ENCODE assay signal across 28 cellular contexts in genomic region chr6:3250278-3250677, GRCh38. TPM values are rescaled to one million over a fixed set of nuclear protein-coding genes. Genes with fewer than 3 reads are reported as not detected.
DNase-seq lines count a peak whose midpoint lies in the region; ATAC-seq and TF ChIP-seq lines count a peak whose summit lies in the region.
"Had no signal": no experiment of that assay in that cellular context is flagged by ENCODE, and none has a peak within 500 bp of the region (broad histone marks: within the 10 kb centered on the region; RNA-seq: fewer than 3 reads in every experiment).

No MANE protein-coding gene starts in this region.

- no peak overlapping the region for H3K56ac ChIP-seq in IMR-90 (ENCODE audit: extremely low read depth, insufficient read depth, low read length)

- H3K4me1 Mint-ChIP-seq in endothelial cell (ENCODE audit: unreplicated experiment) (peaks cover 2% of the 10 kb centered on the region), neural progenitor cell (peaks cover 58% of the 10 kb centered on the region)

- no peak overlapping the region for H3K18ac ChIP-seq in IMR-90 (ENCODE audit: low read depth, low read length)

- 84% methylated on average over 7 of the region's 8 CpGs; no CpG with 5 or more reads in 1 of the 2 experiments for WGBS in IMR-90 (ENCODE audit: extremely low coverage in 2 of 2, insufficient read length in 1 of 2), 2 experiments
- 88% methylated on average over 8 of the region's 8 CpGs for WGBS in SK-N-SH (ENCODE audit: low lambda C conversion rate)

- H3K9me2 ChIP-seq in SK-N-SH: no peaks in the 10 kb centered on the region

- H2BK20ac ChIP-seq in IMR-90 (ENCODE audit: low read depth, low read length): no peak overlapping the region; the same call in 1 of the 2 replicates

- H3K9me1 ChIP-seq in IMR-90 (ENCODE audit: insufficient read depth, low read length): peaks cover 10% of the 10 kb centered on the region

- TF ChIP-seq RAD21 in IMR-90 (IDR thresholded peaks at IDR 0.05; ENCODE audit: low read length) (no peak), SK-N-SH (IDR thresholded peaks at IDR 0.05; ENCODE audit: low read length) (no peak)

- peak overlapping the region; percentile 34 for H2AK9ac ChIP-seq in IMR-90 (replicated peaks; ENCODE audit: low read depth, low read length, poor library complexity)

- intact Hi-C loops in IMR-90 (cut with micrococcal nuclease): no loop called here

- H2BK15ac ChIP-seq in IMR-90 (ENCODE audit: low read depth, low read length): peak overlapping the region; percentile 20; the same call in 1 of the 3 replicates

- CTCF ChIA-PET in IMR-90 (lab: Yijun Ruan, JAX) (interaction anchor here (2.4 kb wide), 1 partner anchor 93 kb away, joined by 11 read pairs; the partner anchor contains the start of gene TUBB2A), SK-N-SH (lab: Yijun Ruan, JAX) (interaction anchor here (0.9 to 5.8 kb wide), 13 partner anchors 10 to 183 kb away, joined by 3 to 63 read pairs (median 6); partner anchors contain the start of genes BPHL, PSMG4 and RIPK1)

- H2BK5ac ChIP-seq in IMR-90 (ENCODE audit: low read depth, low read length, poor library complexity, severe bottlenecking): no peak overlapping the region

- in situ Hi-C loops in IMR-90 (cut with MboI; ENCODE audit: low sequenced_read_pairs): loop anchor here (5.0 to 10.0 kb wide), 2 partner anchors 123 to 255 kb away; partner anchors contain the start of gene NQO2

- H3K79me2 ChIP-seq in neural progenitor cell (ENCODE audit: low read depth) (no peaks in the 10 kb centered on the region), SK-N-SH (ENCODE audit: insufficient read depth) (no peaks in the 10 kb centered on the region)

- TF ChIP-seq POLR2A in IMR-90 (IDR thresholded peaks at IDR 0.05; ENCODE audit: low read depth, low read length): no peak
- TF ChIP-seq POLR2A in GM18505 (IDR thresholded peaks at IDR 0.05; ENCODE audit: borderline replicate concordance, extremely low read depth, insufficient read depth, insufficient read length): no peak

- H3K79me1 ChIP-seq in IMR-90 (ENCODE audit: low read depth in 1 of 2, low read length in 2 of 2): no peaks in the 10 kb centered on the region

- ATAC-seq in IMR-90 (ENCODE audit: low read depth) (no peak), HG03045 (IDR thresholded peaks at IDR 0.05; ENCODE audit: unreplicated experiment) (no peak), GM18505 (IDR thresholded peaks at IDR 0.05; ENCODE audit: unreplicated experiment) (no peak)
- ATAC-seq: activated CD4-positive, CD25-positive, alpha-beta regulatory T cell treated with anti-CD3 and anti-CD28 coated beads, Interleukin-2, amount 50 U/mL, for 24 hours; naive thymus-derived CD8-positive, alpha-beta T cell; stimulated activated memory B cell treated with anti-CD40 and anti-IgM and Interleukin-4, amounts not matched to agents 10 μg/mL and 1 μg/mL and 100 μg/mL, for 72 hours; upper lobe of right lung had no signal

- DNase-seq in IMR-90 (peak; percentile 26), SHP77 treated with DMSO at 0.1 percent for 48 hours (lab: John Stamatoyannopoulos, UW) (peak; percentile 73), endothelial cell (ENCODE audit: low spot score) (no peak), neural progenitor cell (ENCODE audit: low spot score) (peak; percentile 54), SK-N-SH (no peak)
- DNase-seq: activated CD4-positive, alpha-beta T cell treated with anti-CD3 and anti-CD28 coated beads, Interleukin-2, amount 50 U/mL, for 48 hours; activated naive CD4-positive, alpha-beta T cell treated with Interleukin-2 at 50 U/mL for 16 hours; Calu3; dermis blood vessel endothelial cell; esophagus squamous epithelium; MM.1S; naive thymus-derived CD8-positive, alpha-beta T cell; NCI-H1417 treated with DMSO at 0.1 percent for 48 hours; NCI-H2171; NCI-H510A treated with DMSO at 0.1 percent for 48 hours; ovary; retina; stimulated activated CD4-positive, alpha-beta T cell treated with anti-CD3 and anti-CD28 coated beads, Interleukin-12 subunit alpha, Interleukin-12 subunit beta, amount 100 ng/mL, for 4 hours; stimulated activated CD4-positive, alpha-beta T cell treated with anti-CD3 and anti-CD28 coated beads, Interleukin-4, amount 100 ng/mL, for 4 hours; T-helper 1 cell; upper lobe of right lung had no signal

- POLR2A ChIA-PET in IMR-90 (lab: Charles Lee; ENCODE audit: unreplicated experiment) (no interaction called here), SK-N-SH (lab: Yijun Ruan, JAX) (interaction anchor here (1.7 to 6.5 kb wide), 2 partner anchors 9 to 20 kb away, joined by 5 to 88 read pairs; no protein-coding TSS in a partner anchor)

- H4K91ac ChIP-seq in IMR-90 (ENCODE audit: insufficient read depth, low read depth, low read length): 0 out of 2 replicates have a peak overlapping the region, but pooled peaks have one; percentile 7

- H3K4me1 ChIP-seq in IMR-90 (ENCODE audit: control insufficient read depth, insufficient read depth, low read length): peaks cover 13% of the 10 kb centered on the region
- H3K4me1 ChIP-seq in neural progenitor cell: peaks cover 38% of the 10 kb centered on the region
- peaks cover 15 to 18% of the 10 kb centered on the region in 2 experiments for H3K4me1 ChIP-seq in SK-N-SH (ENCODE audit: control insufficient read depth in 1 of 2, insufficient read depth in 2 of 2, low read depth in 1 of 2, low read length in 1 of 2)

- H3K36me3 ChIP-seq in IMR-90 (ENCODE audit: control insufficient read depth, insufficient read depth, low read length): no peaks in the 10 kb centered on the region
- H3K36me3 ChIP-seq in neural progenitor cell: no peaks in the 10 kb centered on the region
- H3K36me3 ChIP-seq in SK-N-SH (replicated peaks in 1 of 2; ENCODE audit: control insufficient read depth in 1 of 2, insufficient read depth in 2 of 2, low read length in 1 of 2): no peaks in the 10 kb centered on the region
- H3K36me3 ChIP-seq: esophagus squamous epithelium, ovary, SJSA1, upper lobe of right lung had no signal

- H3K9ac ChIP-seq in IMR-90 (ENCODE audit: low read depth, low read length) (no peak overlapping the region), neural progenitor cell (no peak overlapping the region), SK-N-SH (no peak overlapping the region)
- H3K9ac ChIP-seq: KMS-11 had no signal

- peak overlapping the region; percentile 73 for H2AK5ac ChIP-seq in IMR-90 (ENCODE audit: low read depth, low read length)

- H4K5ac ChIP-seq in IMR-90 (ENCODE audit: low read depth, low read length): no peak overlapping the region

- H3K27ac Mint-ChIP-seq in endothelial cell (ENCODE audit: unreplicated experiment) (no peak overlapping the region), neural progenitor cell (peak overlapping the region; percentile 28)
- H3K27ac Mint-ChIP-seq: stimulated activated memory B cell treated with anti-CD40 and anti-IgM and Interleukin-4, amounts not matched to agents 10 μg/mL and 1 μg/mL and 100 μg/mL, for 72 hours had no signal

- H4K20me1 ChIP-seq in IMR-90 (ENCODE audit: insufficient read depth, low read length): no peaks in the 10 kb centered on the region
- H4K20me1 ChIP-seq in neural progenitor cell (ENCODE audit: low read depth): no peaks in the 10 kb centered on the region
- H4K20me1 ChIP-seq in SK-N-SH (ENCODE audit: insufficient read depth): no peaks in the 10 kb centered on the region

- H3K4me3 Mint-ChIP-seq in endothelial cell (ENCODE audit: unreplicated experiment) (peak overlapping the region; percentile 1), neural progenitor cell (no peak overlapping the region)
- H3K4me3 Mint-ChIP-seq: naive thymus-derived CD8-positive, alpha-beta T cell; stimulated activated memory B cell treated with anti-CD40 and anti-IgM and Interleukin-4, amounts not matched to agents 10 μg/mL and 1 μg/mL and 100 μg/mL, for 72 hours had no signal

- TF ChIP-seq CTCF in IMR-90 (conservative IDR thresholded peaks at IDR 0.05; ENCODE audit: low read depth, low read length) (no peak), endothelial cell (IDR thresholded peaks at IDR 0.05; ENCODE audit: unreplicated experiment) (no peak), neural progenitor cell (IDR thresholded peaks at IDR 0.05) (no peak), SK-N-SH (IDR thresholded peaks at IDR 0.05) (no peak)

- no peak for TF ChIP-seq EP300 in SK-N-SH (IDR thresholded peaks at IDR 0.05; ENCODE audit: borderline replicate concordance in 1 of 2, low read depth in 1 of 2, low read length in 1 of 2)

- H3K36me3 Mint-ChIP-seq in endothelial cell (ENCODE audit: low read depth, unreplicated experiment) (peaks cover 3% of the 10 kb centered on the region), neural progenitor cell (peaks cover 22% of the 10 kb centered on the region)
- H3K36me3 Mint-ChIP-seq: CD14-positive monocyte; naive thymus-derived CD8-positive, alpha-beta T cell; stimulated activated memory B cell treated with anti-CD40 and anti-IgM and Interleukin-4, amounts not matched to agents 10 μg/mL and 1 μg/mL and 100 μg/mL, for 72 hours had no signal

- H2BK120ac ChIP-seq in IMR-90 (ENCODE audit: low read depth, low read length): 0 out of 2 replicates have a peak overlapping the region, but pooled peaks have one; percentile 5

- H3K27me3 Mint-ChIP-seq in endothelial cell (ENCODE audit: unreplicated experiment) (peaks cover 4% of the 10 kb centered on the region), neural progenitor cell (ENCODE audit: insufficient read depth, low read depth) (peaks cover 16% of the 10 kb centered on the region)

- H3K14ac ChIP-seq in IMR-90 (replicated peaks; ENCODE audit: low read depth, low read length): no peak overlapping the region

- dilution Hi-C loops in IMR-90 (cut with HindIII; ENCODE audit: low sequenced_read_pairs, unreplicated experiment): no loop called here

- BruUV-seq in IMR-90 (replicated peaks; lab: Mats Ljungman, UMichigan): no TSS peak

- peaks cover 16% of the 10 kb centered on the region for H3F3A ChIP-seq in neural progenitor cell (ENCODE audit: low read depth)
- peaks cover 16% of the 10 kb centered on the region for H3F3A ChIP-seq in SK-N-SH (replicated peaks; ENCODE audit: insufficient read depth)

- no peak overlapping the region for H3K23ac ChIP-seq in IMR-90 (ENCODE audit: low read depth, low read length)

- H2AFZ ChIP-seq in IMR-90 (replicated peaks; ENCODE audit: low read length, poor library complexity): peak overlapping the region; percentile 65
- peak overlapping the region; percentile 53 for H2AFZ ChIP-seq in neural progenitor cell (replicated peaks)
- no peak overlapping the region for H2AFZ ChIP-seq in SK-N-SH (ENCODE audit: low read depth)

- no peak overlapping the region for H3K4me3 ChIP-seq in IMR-90 (ENCODE audit: insufficient read depth, low read depth, low read length)
- no peak overlapping the region for H3K4me3 ChIP-seq in neural progenitor cell
- H3K4me3 ChIP-seq in SK-N-SH (ENCODE audit: low read depth in 2 of 2, low read length in 1 of 2): no peak overlapping the region
- H3K4me3 ChIP-seq: esophagus squamous epithelium, ovary, SJSA1, upper lobe of right lung had no signal

- H4K8ac ChIP-seq in IMR-90 (ENCODE audit: low read depth in 2 of 2, low read length in 2 of 2): no peak overlapping the region; a peak in 1 of 4 replicates

- H3K4ac ChIP-seq in IMR-90 (ENCODE audit: low read depth, low read length): 0 out of 2 replicates have a peak overlapping the region, but pooled peaks have one; percentile 60

- H3K4me2 ChIP-seq in IMR-90 (ENCODE audit: low read depth, low read length) (no peak overlapping the region), neural progenitor cell (peak overlapping the region; percentile 33), SK-N-SH (no peak overlapping the region)
- H3K4me2 ChIP-seq: KMS-11 had no signal

- H3K27ac ChIP-seq in IMR-90 (ENCODE audit: insufficient read depth, low read length) (no peak overlapping the region), neural progenitor cell (peak overlapping the region; percentile 61), SK-N-SH (ENCODE audit: low read depth in 2 of 2, low read length in 1 of 2) (no peak overlapping the region)
- H3K27ac ChIP-seq: esophagus squamous epithelium, KMS-11, ovary, SJSA1, upper lobe of right lung had no signal

- H3K9me3 ChIP-seq in IMR-90 (ENCODE audit: control insufficient read depth, insufficient read depth, low read length) (no peaks in the 10 kb centered on the region), neural progenitor cell (ENCODE audit: low read depth) (no peaks in the 10 kb centered on the region), SK-N-SH (no peaks in the 10 kb centered on the region)
- H3K9me3 ChIP-seq: esophagus squamous epithelium, ovary, SJSA1, upper lobe of right lung had no signal

- H3K27me3 ChIP-seq in IMR-90 (ENCODE audit: control insufficient read depth, insufficient read depth, low read length) (no peaks in the 10 kb centered on the region), neural progenitor cell (no peaks in the 10 kb centered on the region), SK-N-SH (ENCODE audit: insufficient read depth) (no peaks in the 10 kb centered on the region)
- H3K27me3 ChIP-seq: ovary, SJSA1 had no signal

- no peaks in the 10 kb centered on the region for H3K9me3 Mint-ChIP-seq in endothelial cell (ENCODE audit: unreplicated experiment)
- peaks cover 5% of the 10 kb centered on the region for H3K9me3 Mint-ChIP-seq in neural progenitor cell

RNA-seq across cellular contexts. Expression of gene PSMG4, which starts 8.5 kb away (rescaled TPM):
- total RNA-seq in IMR-90 (2012; rRNA removed): 5.6 and 6.7 TPM in 2 replicates
- polyA plus RNA-seq in IMR-90 (2012; rRNA removed): 13.4 and 17.7 TPM in 2 replicates
- 34.8 and 53.3 TPM in 2 replicates for polyA plus RNA-seq in IMR-90 (2012; cell fraction: cytosol; rRNA removed)
- 16.6 and 24.3 TPM in 2 replicates for polyA plus RNA-seq in IMR-90 (2012; cell fraction: nucleus; rRNA removed; ENCODE audit: low replicate concordance)
- total RNA-seq in endothelial cell (ENCODE audit: unreplicated experiment): 9.7 TPM
- total RNA-seq in neural progenitor cell (ENCODE audit: low replicate concordance): 15.2 and 25.3 TPM in 2 replicates
- polyA plus RNA-seq in SK-N-SH (2012; rRNA removed): 60.0 and 61.3 TPM in 2 replicates
- 46.7 and 55.4 TPM in 2 replicates for polyA plus RNA-seq in SK-N-SH (2012; cell fraction: cytosol; rRNA removed)
- polyA plus RNA-seq in SK-N-SH (2012; cell fraction: nucleus; rRNA removed): 38.1 and 46.5 TPM in 2 replicates

RNA-seq across cellular contexts. Expression of gene TUBB2B, which starts 22.8 kb away (rescaled TPM):
- total RNA-seq in IMR-90 (2012; rRNA removed) (13.3 and 13.6 TPM in 2 replicates), endothelial cell (ENCODE audit: unreplicated experiment) (93.2 TPM), neural progenitor cell (ENCODE audit: low replicate concordance) (362 and 762 TPM in 2 replicates)
- polyA plus RNA-seq in IMR-90 (2012; rRNA removed) (19.0 and 21.1 TPM in 2 replicates), SK-N-SH (2012; rRNA removed) (161 and 162 TPM in 2 replicates)
- 11.8 and 40.1 TPM in 2 replicates for polyA plus RNA-seq in IMR-90 (2012; cell fraction: cytosol; rRNA removed)
- polyA plus RNA-seq in IMR-90 (2012; cell fraction: nucleus; rRNA removed; ENCODE audit: low replicate concordance): 16.8 and 23.0 TPM in 2 replicates
- polyA plus RNA-seq in SK-N-SH (2012; cell fraction: cytosol; rRNA removed): 98.8 and 151 TPM in 2 replicates
- 84.1 and 119 TPM in 2 replicates for polyA plus RNA-seq in SK-N-SH (2012; cell fraction: nucleus; rRNA removed)
- total RNA-seq: naive thymus-derived CD8-positive, alpha-beta T cell had no signal

Comparison
In these comparisons a context has a peak if more than half of its experiments do, and no peak if none do; other contexts are left out.
1. DNase-seq: peak in IMR-90 (single experiment), SHP77 treated with DMSO at 0.1 percent for 48 hours (single experiment) and neural progenitor cell (single experiment); none in endothelial cell (single experiment) and SK-N-SH (single experiment).